ENCODE assay signal across 8 cellular contexts in the genomic region with DNA sequence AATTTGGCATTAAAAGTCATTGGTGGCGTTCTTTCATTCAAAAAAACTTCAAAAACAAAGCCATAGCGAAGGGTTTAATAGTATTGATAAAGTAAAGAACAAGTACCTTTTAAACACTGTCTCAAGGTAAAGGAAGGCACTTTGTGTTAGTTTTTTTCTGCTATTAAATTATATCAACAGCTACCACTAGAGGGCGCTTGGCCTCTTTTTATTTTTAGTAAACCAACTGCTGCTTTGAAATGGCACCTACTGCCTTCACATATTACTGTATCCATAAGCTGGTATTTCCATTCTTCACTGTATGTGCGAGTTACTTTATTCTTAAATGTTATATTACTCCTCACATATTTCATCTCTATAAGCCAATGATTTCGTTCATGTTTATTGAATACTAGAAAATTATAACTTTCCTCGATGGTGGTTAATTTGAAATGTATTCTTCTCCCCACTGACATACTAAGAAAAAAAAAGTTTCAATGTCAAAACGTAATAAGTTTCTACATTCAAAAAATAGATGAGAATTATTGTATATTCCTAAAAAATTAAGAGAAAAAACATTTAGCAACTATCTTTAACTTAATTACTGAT.
DNase-seq lines count a peak whose midpoint lies in the region; ATAC-seq, FAIRE-seq and TF ChIP-seq lines count a peak whose summit lies in the region.

No MANE protein-coding gene starts in this region.

- H3K27me3 ChIP-seq in BLaER1 = no peaks in the 10 kb centered on the region
- no peaks in the 10 kb centered on the region for H3K27me3 ChIP-seq in ovary

- FAIRE-seq in HTR-8/SVneo (lab: Jason Lieb, UNC) = no peak

- TF ChIP-seq EP300 in ovary (IDR thresholded peaks at IDR 0.05) = no peak

- peak overlapping the region; percentile 60 for H3K4me2 ChIP-seq in BLaER1

- peak; percentile 57 for DNase-seq in HTR-8/SVneo (ENCODE audit: insufficient read length, low spot score)
- DNase-seq in NCI-H82 treated with DMSO at 0.1 percent for 48 hours (lab: John Stamatoyannopoulos, UW; ENCODE audit: unreplicated experiment) = peak; percentile 51
- peak; percentile 27 for DNase-seq in activated CD8-positive, alpha-beta memory T cell treated with anti-CD3 and anti-CD28 coated beads, Interleukin-2, amount 50 U/mL, for 1 hour (ENCODE audit: extremely low read depth)
- DNase-seq in fibroblast of the aortic adventitia (ENCODE audit: low read depth) = peak; percentile 80
- peak in 4 of 5 donors; percentile 12 to 49 (median 24) for DNase-seq in ovary

- no peak overlapping the region for H3K4me3 ChIP-seq in BLaER1
- no peak overlapping the region for H3K4me3 ChIP-seq in fibroblast of the aortic adventitia (ENCODE audit: low read depth, low read length)
- H3K4me3 ChIP-seq in ovary = no peak overlapping the region

- H3K9me3 ChIP-seq in BLaER1 (peaks cover 12% of the 10 kb centered on the region), ovary (no peaks in the 10 kb centered on the region)

- intact Hi-C loops in ovary (cut with DNase I) = loop anchor here in 1 of 4 donors (5.0 kb wide), 1 partner anchor 195 kb away; no protein-coding TSS in a partner anchor

- H3K36me3 ChIP-seq in BLaER1 (no peaks in the 10 kb centered on the region), ovary (no peaks in the 10 kb centered on the region)

- ATAC-seq in GM18907 (IDR thresholded peaks at IDR 0.05; ENCODE audit: unreplicated experiment) (peak; percentile 63), HG03280 (IDR thresholded peaks at IDR 0.05; ENCODE audit: unreplicated experiment) (no peak)

- H3K27ac ChIP-seq in BLaER1 (no peak overlapping the region), ovary (no peak overlapping the region)

- 14 to 19% (median 14%) methylated on average over 7 of the region's 7 CpGs for WGBS in ovary, 3 donors

- peaks cover 24% of the 10 kb centered on the region for H3K4me1 ChIP-seq in BLaER1
- H3K4me1 ChIP-seq in ovary (ENCODE audit: insufficient read depth) = no peaks in the 10 kb centered on the region

- no peak for TF ChIP-seq POLR2A in ovary (IDR thresholded peaks at IDR 0.05)

- no peaks in the 10 kb centered on the region for H4K20me1 ChIP-seq in BLaER1

- TF ChIP-seq CTCF in fibroblast of the aortic adventitia (IDR thresholded peaks at IDR 0.05; ENCODE audit: insufficient read depth, low read length) (peak; percentile 55), ovary (IDR thresholded peaks at IDR 0.05) (peak; percentile 51 to 78 (median 76))

- no peak overlapping the region for H3K9ac ChIP-seq in BLaER1

Comparison
In these comparisons a context has a peak if more than half of its experiments do, and no peak if none do; other contexts are left out.
1. DNase-seq: peak in every context shown above with its lines; median percentile 80 in fibroblast of the aortic adventitia; 57 in HTR-8/SVneo; 51 in NCI-H82 treated with DMSO at 0.1 percent for 48 hours; 27 in activated CD8-positive, alpha-beta memory T cell treated with anti-CD3 and anti-CD28 coated beads, Interleukin-2, amount 50 U/mL, for 1 hour; 24 in ovary.